In genomic region chr3:66038726-66039589, GRCh38 we compare ENCODE assay signal across 8 cellular contexts. TPM values are rescaled to one million over a fixed set of nuclear protein-coding genes. Genes with fewer than 3 reads are reported as not detected.
A peak's percentile ranks its signal among the peaks of the same experiment; 100 is the strongest.
DNase-seq lines count a peak whose midpoint lies in the region; ATAC-seq and TF ChIP-seq lines count a peak whose summit lies in the region.

Gene MAGI1 (minus strand): TSS chr3:66038918. CDS start chr3:66038308, 610 bp downstream.

- peaks cover 8% of the 10 kb centered on the region for H3K4me1 Mint-ChIP-seq in CD14-positive monocyte
- H3K4me1 Mint-ChIP-seq in activated CD8-positive, alpha-beta T cell treated with anti-CD3 and anti-CD28 coated beads, Interleukin-2, amount 10 ng/mL, durations not matched to agents 7 days and 5 days (ENCODE audit: low read depth): peaks cover 11% of the 10 kb centered on the region

- DNase-seq in CD14-positive monocyte (ENCODE audit: low spot score) (no peak), NCI-H2227 (lab: John Stamatoyannopoulos, UW; ENCODE audit: unreplicated experiment) (peak; percentile 91), fibroblast of peridontal ligament (ENCODE audit: extremely low read depth) (peak; percentile 95), myocyte (ENCODE audit: low read depth) (peak; percentile 97), thoracic aorta (ENCODE audit: low spot score) (peak; percentile 60)
- peak; percentile 50 for DNase-seq in activated CD8-positive, alpha-beta T cell treated with anti-CD3 and anti-CD28 coated beads, Interleukin-2, amount 10 ng/mL, durations not matched to agents 7 days and 5 days

- H3K4me3 ChIP-seq in thoracic aorta: peak within 1 kb of the TSS; percentile 76

- H3K27ac ChIP-seq in thoracic aorta: peak within 1 kb of the TSS; percentile 95 to 96

- ATAC-seq in GM19043 (IDR thresholded peaks at IDR 0.05; ENCODE audit: low read depth, unreplicated experiment) (peak; percentile 71), HG03280 (IDR thresholded peaks at IDR 0.05; ENCODE audit: unreplicated experiment) (peak; percentile 82), thoracic aorta (ENCODE audit: insufficient number of reproducible peaks, low FRiP score, low read depth) (peak; percentile 81)
- ATAC-seq in activated CD8-positive, alpha-beta T cell treated with anti-CD3 and anti-CD28 coated beads, Interleukin-2, amount 10 ng/mL, durations not matched to agents 7 days and 5 days: peak; percentile 78

- intact Hi-C loops in CD14-positive monocyte (cut with micrococcal nuclease): no loop called here

- H3K4me1 ChIP-seq in thoracic aorta (ENCODE audit: control insufficient read depth in 1 of 2, low read depth in 2 of 2): peaks cover 9 to 28% of the 10 kb centered on the region in 2 donors

- peaks cover 0 to 14% (median 7%) of the 10 kb centered on the region in 7 donors for H3K9me3 Mint-ChIP-seq in CD14-positive monocyte
- H3K9me3 Mint-ChIP-seq in activated CD8-positive, alpha-beta T cell treated with anti-CD3 and anti-CD28 coated beads, Interleukin-2, amount 10 ng/mL, durations not matched to agents 7 days and 5 days (ENCODE audit: insufficient read depth): no peaks in the 10 kb centered on the region

- H3K27ac Mint-ChIP-seq in CD14-positive monocyte: peak within 1 kb of the TSS in 1 of 7 donors; percentile 42
- no peak within 1 kb of the TSS for H3K27ac Mint-ChIP-seq in activated CD8-positive, alpha-beta T cell treated with anti-CD3 and anti-CD28 coated beads, Interleukin-2, amount 10 ng/mL, durations not matched to agents 7 days and 5 days

- no peaks in the 10 kb centered on the region for H3K27me3 ChIP-seq in thoracic aorta (replicated peaks; ENCODE audit: insufficient read depth)

- POLR2A ChIA-PET in activated CD8-positive, alpha-beta T cell treated with anti-CD3 and anti-CD28 coated beads, Interleukin-2, amount 10 ng/mL, durations not matched to agents 7 days and 5 days (lab: Charles Lee): no interaction called here

- peak within 1 kb of the TSS; percentile 67 to 91 for H3K4me3 Mint-ChIP-seq in CD14-positive monocyte
- peak within 1 kb of the TSS; percentile 77 for H3K4me3 Mint-ChIP-seq in activated CD8-positive, alpha-beta T cell treated with anti-CD3 and anti-CD28 coated beads, Interleukin-2, amount 10 ng/mL, durations not matched to agents 7 days and 5 days

- peaks cover 0 to 3% of the 10 kb centered on the region in 2 donors for H3K36me3 Mint-ChIP-seq in CD14-positive monocyte
- no peaks in the 10 kb centered on the region for H3K36me3 Mint-ChIP-seq in activated CD8-positive, alpha-beta T cell treated with anti-CD3 and anti-CD28 coated beads, Interleukin-2, amount 10 ng/mL, durations not matched to agents 7 days and 5 days (ENCODE audit: low read depth)

- no peaks in the 10 kb centered on the region for H3K36me3 ChIP-seq in thoracic aorta

- H3K27me3 Mint-ChIP-seq in CD14-positive monocyte (ENCODE audit: low read depth in 3 of 3): peaks cover 52 to 66% (median 53%) of the 10 kb centered on the region in 3 donors
- H3K27me3 Mint-ChIP-seq in activated CD8-positive, alpha-beta T cell treated with anti-CD3 and anti-CD28 coated beads, Interleukin-2, amount 10 ng/mL, durations not matched to agents 7 days and 5 days (ENCODE audit: low read depth): peaks cover 56% of the 10 kb centered on the region

- H3K9me3 ChIP-seq in thoracic aorta: no peaks in the 10 kb centered on the region

- TF ChIP-seq CTCF in CD14-positive monocyte (IDR thresholded peaks at IDR 0.05): no peak
- no peak for TF ChIP-seq CTCF in thoracic aorta (IDR thresholded peaks at IDR 0.05)

- CTCF ChIA-PET in activated CD8-positive, alpha-beta T cell treated with anti-CD3 and anti-CD28 coated beads, Interleukin-2, amount 10 ng/mL, durations not matched to agents 7 days and 5 days (lab: Charles Lee): no interaction called here

RNA-seq across cellular contexts. Expression of gene MAGI1, which starts in this region (rescaled TPM):
- not detected for polyA plus RNA-seq in CD14-positive monocyte
- not detected for total RNA-seq in activated CD8-positive, alpha-beta T cell treated with anti-CD3 and anti-CD28 coated beads, Interleukin-2, amount 10 ng/mL, durations not matched to agents 7 days and 5 days
- 10.6 and 14.5 TPM in 2 replicates for total RNA-seq in myocyte
- polyA plus RNA-seq in myocyte (2012): 7.2 TPM
- total RNA-seq in thoracic aorta: 10 to 100 TPM; 48.2 to 88.5 TPM

Comparison
In these comparisons a context has a peak if more than half of its experiments do, and no peak if none do; other contexts are left out.
1. RNA of gene MAGI1 (total RNA-seq): 48.2 to 88.5 TPM in thoracic aorta and 10.6 to 14.5 TPM in myocyte; not detected in activated CD8-positive, alpha-beta T cell treated with anti-CD3 and anti-CD28 coated beads, Interleukin-2, amount 10 ng/mL, durations not matched to agents 7 days and 5 days; every median in the first group is over 10 times any median in the second.
2. Peak in DNase-seq and ATAC-seq in activated CD8-positive, alpha-beta T cell treated with anti-CD3 and anti-CD28 coated beads, Interleukin-2, amount 10 ng/mL, durations not matched to agents 7 days and 5 days; RNA of the gene not detected or under 1 TPM.
3. Peak in every context shown above with its lines, with median percentiles within 50 percentile points of each other: ATAC-seq.